In the genomic region with DNA sequence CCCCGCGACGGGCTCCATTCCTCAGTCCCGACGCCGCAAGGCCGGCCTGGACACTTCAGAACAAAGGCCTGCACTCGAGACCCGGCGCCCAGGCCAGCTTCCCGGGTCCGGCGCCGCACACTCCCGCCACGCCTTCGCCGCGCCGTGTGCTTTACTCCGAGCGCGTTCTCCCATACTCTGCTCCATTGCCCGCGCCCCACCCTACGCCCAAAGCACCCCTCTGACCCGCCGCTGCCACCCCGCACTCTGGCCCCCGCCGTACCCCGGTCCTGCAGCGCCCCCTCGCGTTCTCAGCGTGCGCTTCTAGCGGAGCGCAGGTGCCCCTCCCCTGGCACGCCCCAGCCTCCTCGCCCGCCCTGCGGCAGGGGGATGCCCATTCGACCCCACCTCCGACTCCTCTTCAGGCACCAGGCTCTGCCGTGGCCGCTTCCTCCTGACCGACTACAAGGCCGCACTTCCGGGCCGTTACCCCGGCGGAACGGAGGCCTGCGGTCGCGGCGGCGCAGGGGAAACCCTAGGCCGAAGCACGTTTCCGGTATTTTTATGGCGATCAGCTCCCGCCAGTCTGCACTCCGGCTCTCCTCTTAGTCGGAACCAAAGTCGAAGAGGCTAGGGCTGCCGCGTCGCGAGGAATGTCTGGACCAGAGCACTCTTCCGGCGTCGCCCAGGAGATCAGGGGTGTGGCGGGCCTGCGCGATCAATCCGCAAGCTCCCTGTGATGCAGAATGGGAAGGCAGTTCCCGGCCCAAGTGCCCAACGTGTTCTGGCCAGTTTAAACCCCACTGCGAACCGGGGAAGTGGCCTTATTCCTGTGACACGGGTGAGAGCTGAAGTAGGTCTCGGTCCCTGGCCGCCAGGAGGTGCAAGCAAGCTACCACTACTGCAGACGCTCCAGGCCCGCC, we compare ENCODE assay signal across 1 cellular context.
A peak's percentile ranks its signal among the peaks of the same experiment; 100 is the strongest.
TF ChIP-seq lines count a peak whose summit lies in the region.

Gene ZBTB45 (minus strand): TSS at position 456 of the 902 bp plus-strand sequence. CDS start 2,137 bp downstream, outside the sequence.

TF ChIP-seq in HEK293, 187 proteins besides CTCF, POLR2A, EP300 and RAD21 (continued from another document and continues in another):
- TF ChIP-seq ZBTB49 (tag by site-specific recombination; IDR thresholded peaks at IDR 0.05; ENCODE audit: low read depth) (no peak), ZNF394 (tag by site-specific recombination; IDR thresholded peaks at IDR 0.05; ENCODE audit: borderline replicate concordance) (peak; percentile 87), ZSCAN4 (tag by site-specific recombination; IDR thresholded peaks at IDR 0.05) (peak; percentile 79; the same call in 1 of the 2 replicates), ZNF629 (tag by site-specific recombination; IDR thresholded peaks at IDR 0.05) (peak; percentile 89), ZNF530 (tag by site-specific recombination; IDR thresholded peaks at IDR 0.05; ENCODE audit: low read depth) (no peak), ZNF585B (tag by site-specific recombination; IDR thresholded peaks at IDR 0.05) (no peak), ZNF433 (tag by site-specific recombination; IDR thresholded peaks at IDR 0.05; ENCODE audit: low read depth) (no peak), PRDM10 (tag by site-specific recombination; IDR thresholded peaks at IDR 0.05) (peak; percentile 77; the same call in 1 of the 2 replicates), ZNF792 (tag by site-specific recombination; IDR thresholded peaks at IDR 0.05) (peak; percentile 75; the same call in 1 of the 2 replicates), ZFHX2 (tag by site-specific recombination; conservative IDR thresholded peaks at IDR 0.05) (peak; percentile 69), ZNF560 (tag by site-specific recombination; IDR thresholded peaks at IDR 0.05; ENCODE audit: borderline replicate concordance) (no peak), ZNF155 (tag by site-specific recombination; IDR thresholded peaks at IDR 0.05) (no peak), ZNF48 (tag by site-specific recombination; IDR thresholded peaks at IDR 0.05) (no peak), ZNF785 (tag by site-specific recombination; IDR thresholded peaks at IDR 0.05) (peak; percentile 80), ZNF121 (tag by site-specific recombination; IDR thresholded peaks at IDR 0.05) (peak; percentile 20; the same call in 1 of the 2 replicates), OSR2 (tag by site-specific recombination; IDR thresholded peaks at IDR 0.05) (peak; percentile 34; the same call in 1 of the 2 replicates), TCF7L2 (IDR thresholded peaks at IDR 0.05; ENCODE audit: borderline replicate concordance, low read depth, low read length) (no peak), FEZF1 (tag by site-specific recombination; IDR thresholded peaks at IDR 0.05) (peak; percentile 52), ZSCAN16 (tag by site-specific recombination; IDR thresholded peaks at IDR 0.05) (peak; percentile 12; the same call in 1 of the 2 replicates), ZNF600 (tag by site-specific recombination; IDR thresholded peaks at IDR 0.05) (peak; percentile 73), MZF1 (tag by site-specific recombination; IDR thresholded peaks at IDR 0.05; ENCODE audit: borderline replicate concordance) (peak; percentile 63; the same call in 1 of the 2 replicates), BCL6B (tag by site-specific recombination; IDR thresholded peaks at IDR 0.05) (no peak), KLF10 (tag by site-specific recombination; IDR thresholded peaks at IDR 0.05) (peak; percentile 94), ZNF704 (tag by site-specific recombination; IDR thresholded peaks at IDR 0.05) (no peak), BCL11A (tag by site-specific recombination; IDR thresholded peaks at IDR 0.05; ENCODE audit: low read depth) (peak; percentile 88), IKZF3 (tag by site-specific recombination; IDR thresholded peaks at IDR 0.05) (peak; percentile 58; the same call in 1 of the 2 replicates), MYNN (tag by site-specific recombination; IDR thresholded peaks at IDR 0.05; ENCODE audit: borderline replicate concordance) (peak; percentile 26; the same call in 1 of the 2 replicates), INSM2 (tag by site-specific recombination; IDR thresholded peaks at IDR 0.05) (no peak; the same call in 1 of the 2 replicates), ZNF140 (tag by site-specific recombination; IDR thresholded peaks at IDR 0.05) (no peak), ZNF341 (tag by site-specific recombination; IDR thresholded peaks at IDR 0.05; ENCODE audit: low read depth) (no peak), ZSCAN18 (tag by site-specific recombination; IDR thresholded peaks at IDR 0.05) (peak; percentile 92), ZNF19 (tag by site-specific recombination; IDR thresholded peaks at IDR 0.05; ENCODE audit: low read depth) (no peak), WT1 (tag by site-specific recombination; IDR thresholded peaks at IDR 0.05) (no peak; the same call in 1 of the 2 replicates), ZNF214 (tag by site-specific recombination; IDR thresholded peaks at IDR 0.05; ENCODE audit: borderline replicate concordance) (no peak), ZNF37A (tag by site-specific recombination; IDR thresholded peaks at IDR 0.05) (no peak), ZNF747 (tag by site-specific recombination; IDR thresholded peaks at IDR 0.05) (no peak), TRIM28 (IDR thresholded peaks at IDR 0.05; ENCODE audit: borderline replicate concordance, low read length) (peak; percentile 73), GLI2 (tag by site-specific recombination; IDR thresholded peaks at IDR 0.05; ENCODE audit: borderline replicate concordance, low read depth) (no peak; the same call in 1 of the 2 replicates), ATF2 (tag by site-specific recombination; IDR thresholded peaks at IDR 0.05; ENCODE audit: low read depth) (no peak)
- TF ChIP-seq, protein P1, sequence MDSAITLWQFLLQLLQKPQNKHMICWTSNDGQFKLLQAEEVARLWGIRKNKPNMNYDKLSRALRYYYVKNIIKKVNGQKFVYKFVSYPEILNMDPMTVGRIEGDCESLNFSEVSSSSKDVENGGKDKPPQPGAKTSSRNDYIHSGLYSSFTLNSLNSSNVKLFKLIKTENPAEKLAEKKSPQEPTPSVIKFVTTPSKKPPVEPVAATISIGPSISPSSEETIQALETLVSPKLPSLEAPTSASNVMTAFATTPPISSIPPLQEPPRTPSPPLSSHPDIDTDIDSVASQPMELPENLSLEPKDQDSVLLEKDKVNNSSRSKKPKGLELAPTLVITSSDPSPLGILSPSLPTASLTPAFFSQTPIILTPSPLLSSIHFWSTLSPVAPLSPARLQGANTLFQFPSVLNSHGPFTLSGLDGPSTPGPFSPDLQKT (IDR thresholded peaks at IDR 0.05; ENCODE audit: borderline replicate concordance, low read depth, low read length), result no peak
